In genomic region chr1:65020774-65021173, GRCh38 we compare ENCODE assay signal across 11 cellular contexts. TPM values are rescaled to one million over a fixed set of nuclear protein-coding genes. Genes with fewer than 3 reads are reported as not detected.
DNase-seq lines count a peak whose midpoint lies in the region; ATAC-seq, FAIRE-seq and TF ChIP-seq lines count a peak whose summit lies in the region.
"Had no signal": no experiment of that assay in that cellular context is flagged by ENCODE, and none has a peak within 500 bp of the region (broad histone marks: within the 10 kb centered on the region; RNA-seq: fewer than 3 reads in every experiment).

No MANE protein-coding gene starts in this region.

- H3K4me3 ChIP-seq in GM12865 (ENCODE audit: low read depth, low read length) (no peak overlapping the region), fibroblast of mammary gland (ENCODE audit: control insufficient read depth, low read depth, low read length) (no peak overlapping the region), pancreas (no peak overlapping the region), tibial artery (no peak overlapping the region)

- ATAC-seq in pancreas: peak; percentile 48 to 80 (median 72)
- no peak for ATAC-seq in GM19452 (IDR thresholded peaks at IDR 0.05; ENCODE audit: unreplicated experiment)
- ATAC-seq: activated CD4-positive, CD25-positive, alpha-beta regulatory T cell treated with anti-CD3 and anti-CD28 coated beads, Interleukin-2, amount 50 U/mL, for 24 hours had no signal

- no peak for FAIRE-seq in pancreas (lab: Jason Lieb, UNC)

- H3K27me3 ChIP-seq in pancreas (no peaks in the 10 kb centered on the region), tibial artery (no peaks in the 10 kb centered on the region)

- TF ChIP-seq CTCF in GM12865 (IDR thresholded peaks at IDR 0.05; ENCODE audit: insufficient read depth, low read depth, low read length, missing control alignments): peak; percentile 19
- peak; percentile 53 for TF ChIP-seq CTCF in fibroblast of mammary gland (conservative IDR thresholded peaks at IDR 0.05; ENCODE audit: control insufficient read depth, insufficient read depth, low read depth, low read length)
- peak in 1 of 4 donors; percentile 15 for TF ChIP-seq CTCF in pancreas (IDR thresholded peaks at IDR 0.05)
- peak in 1 of 2 experiments; percentile 5 for TF ChIP-seq CTCF in tibial artery (IDR thresholded peaks at IDR 0.05)

- H3K9me3 ChIP-seq in pancreas (no peaks in the 10 kb centered on the region), tibial artery (no peaks in the 10 kb centered on the region)

- 97 to 100% methylated on average over 1 of the region's 1 CpG for WGBS in pancreas, 2 donors

- no peak for DNase-seq in GM12865 (ENCODE audit: low read depth)
- DNase-seq in OCI-M1 (lab: John Stamatoyannopoulos, UW): peak; percentile 30
- DNase-seq in fibroblast of mammary gland (ENCODE audit: low read depth): peak; percentile 31
- DNase-seq in pancreas: no peak
- DNase-seq in NCI-H2171 (lab: John Stamatoyannopoulos, UW): no peak
- no peak for DNase-seq in tibial artery
- DNase-seq: activated naive CD8-positive, alpha-beta T cell treated with anti-CD3 and anti-CD28 coated beads, Interleukin-2, amount 10 ng/mL, durations not matched to agents 7 days and 5 days; NCI-H2081 treated with DMSO at 0.1 percent for 48 hours; stimulated activated CD4-positive, alpha-beta T cell treated with anti-CD3 and anti-CD28 coated beads, Interleukin-4, amount 100 ng/mL, for 1 hour had no signal

- intact Hi-C loops in pancreas (cut with DNase I) (no loop called here), tibial artery (cut with DNase I; ENCODE audit: low total_unique reads) (no loop called here)

- peaks cover 0 to 10% (median 6%) of the 10 kb centered on the region in 3 donors for H3K4me1 ChIP-seq in pancreas
- H3K4me1 ChIP-seq in tibial artery: peaks cover 0 to 17% (median 7%) of the 10 kb centered on the region in 4 donors

- no peak overlapping the region for H3K27ac ChIP-seq in pancreas
- no peak overlapping the region for H3K27ac ChIP-seq in tibial artery

- H3K36me3 ChIP-seq in pancreas (no peaks in the 10 kb centered on the region), tibial artery (no peaks in the 10 kb centered on the region)

RNA-seq across cellular contexts. Expression of gene JAK1, which starts 54.4 kb away (rescaled TPM):
- total RNA-seq in pancreas: 10 to 100 TPM; 44.3 to 89.8 (median 54.4) TPM
- 10 to 100 TPM; 15.5 to 26.5 TPM for polyA plus RNA-seq in pancreas

Comparison
In these comparisons a context has a peak if more than half of its experiments do, and no peak if none do; other contexts are left out.
1. DNase-seq: peak in OCI-M1 (single experiment) and fibroblast of mammary gland (single experiment); none in GM12865 (single experiment), pancreas (0 of 6), NCI-H2171 (single experiment) and tibial artery (0 of 2).